25 cellular contexts compared by ENCODE assay signal in the genomic region with DNA sequence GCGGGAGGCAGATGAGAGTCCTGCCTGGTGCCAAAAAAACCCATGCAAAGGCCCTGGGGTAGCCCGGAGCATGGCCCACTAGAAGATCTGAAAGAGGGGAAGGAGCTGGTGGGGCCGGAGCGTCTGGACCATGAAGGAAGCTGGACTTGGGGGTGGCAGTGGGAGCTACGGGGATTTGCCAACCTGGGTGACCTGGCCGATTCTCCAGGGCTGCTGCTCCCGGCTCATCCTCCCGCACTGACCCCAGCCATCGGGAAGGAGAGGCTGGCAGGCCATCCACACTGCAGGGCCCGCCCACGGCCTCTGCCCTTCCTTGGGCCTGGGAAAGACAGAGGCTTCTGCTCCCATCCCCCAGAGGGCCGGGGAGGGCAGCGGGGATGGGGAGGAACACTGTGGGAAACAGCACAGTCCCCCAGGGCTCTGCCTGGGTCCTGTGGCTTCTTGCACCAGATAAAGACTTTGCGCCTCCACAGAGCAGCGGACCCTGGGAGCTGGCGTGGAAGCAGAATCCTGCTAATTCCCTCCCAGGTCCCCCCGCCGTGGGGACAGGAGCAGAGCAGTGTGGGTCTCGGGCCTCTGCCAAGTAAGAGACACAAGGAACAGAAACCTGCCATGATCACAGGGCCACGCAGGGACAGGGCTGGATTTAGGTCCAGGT.
DNase-seq lines count a peak whose midpoint lies in the region; ATAC-seq and TF ChIP-seq lines count a peak whose summit lies in the region.
"Had no signal": no experiment of that assay in that cellular context is flagged by ENCODE, and none has a peak within 500 bp of the region (broad histone marks: within the 10 kb centered on the region; RNA-seq: fewer than 3 reads in every experiment).

No MANE protein-coding gene starts in this region.

- H3K4me1 ChIP-seq in BLaER1 treated with 17β-estradiol and CSF1 and Interleukin-3, amounts not matched to agents 10 nM and 100 nM, result peaks cover 37 to 65% (median 52%) of the 10 kb centered on the region in 10 experiments
- H3K4me1 ChIP-seq in RWPE2 (ENCODE audit: insufficient read depth, poor library complexity, severe bottlenecking) (no peaks in the 10 kb centered on the region), right cardiac atrium (ENCODE audit: control insufficient read depth, insufficient read depth, low read length) (no peaks in the 10 kb centered on the region), PC-3 (ENCODE audit: insufficient read depth, low read length) (peaks cover 3% of the 10 kb centered on the region)
- H3K4me1 ChIP-seq: foreskin keratinocyte, pancreas, testis had no signal

- H3K27me3 Mint-ChIP-seq in activated naive CD4-positive, alpha-beta T cell treated with anti-CD3 and anti-CD28 coated beads for 36 hours (ENCODE audit: low read depth), result no peaks in the 10 kb centered on the region
- H3K27me3 Mint-ChIP-seq: activated CD8-positive, alpha-beta memory T cell treated with anti-CD3 and anti-CD28 coated beads, Interleukin-2, amount 10 ng/mL, durations not matched to agents 7 days and 5 days; activated naive CD8-positive, alpha-beta T cell treated with anti-CD3 and anti-CD28 coated beads for 36 hours had no signal

- POLR2A ChIA-PET in PC-3 (lab: Charles Lee; ENCODE audit: unreplicated experiment), result no interaction called here

- H2AFZ ChIP-seq in PC-3 (ENCODE audit: low read length), result no peak overlapping the region

- peak overlapping the region in 8 of 11 experiments; percentile 7 to 51 (median 27); a peak in 13 of 22 replicates for H3K9ac ChIP-seq in BLaER1 treated with 17β-estradiol and CSF1 and Interleukin-3, amounts not matched to agents 10 nM and 100 nM
- H3K9ac ChIP-seq in PC-3 (ENCODE audit: low read length), result no peak overlapping the region

- H3K27me3 ChIP-seq in BLaER1 treated with 17β-estradiol and CSF1 and Interleukin-3, amounts not matched to agents 10 nM and 100 nM, result 0 out of 22 replicates have a peak, but pooled peaks cover 0 to 5% (median 0%) of the 10 kb centered on the region in 11 experiments
- H3K27me3 ChIP-seq in RWPE2 (ENCODE audit: insufficient read depth, poor library complexity, severe bottlenecking) (no peaks in the 10 kb centered on the region), right cardiac atrium (ENCODE audit: control insufficient read depth, insufficient read depth) (no peaks in the 10 kb centered on the region), PC-3 (ENCODE audit: low read length) (no peaks in the 10 kb centered on the region)
- H3K27me3 ChIP-seq: foreskin keratinocyte, pancreas, testis had no signal

- TF ChIP-seq CTCF in RWPE2 (IDR thresholded peaks at IDR 0.05; ENCODE audit: poor library complexity, severe bottlenecking) (no peak), PC-3 (conservative IDR thresholded peaks at IDR 0.05; ENCODE audit: low read depth, low read length) (no peak)

- 73% methylated on average over 20 of the region's 20 CpGs for whole genome bisulfite sequencing in right cardiac atrium

- no peaks in the 10 kb centered on the region for H3K9me2 ChIP-seq in PC-3 (replicated peaks; ENCODE audit: low read length)

- no peak for ATAC-seq in RWPE2 (ENCODE audit: low read depth)
- peak in 1 of 2 donors; percentile 8 for ATAC-seq in right cardiac atrium
- no peak for ATAC-seq in GM21423 (IDR thresholded peaks at IDR 0.05; ENCODE audit: unreplicated experiment)
- ATAC-seq in PC-3, result no peak
- ATAC-seq in HG02870 (IDR thresholded peaks at IDR 0.05; ENCODE audit: unreplicated experiment), result no peak
- ATAC-seq: activated CD4-positive, alpha-beta T cell treated with anti-CD3 and anti-CD28 coated beads for 36 hours; activated CD8-positive, alpha-beta memory T cell treated with anti-CD3 and anti-CD28 coated beads, Interleukin-2, amount 10 ng/mL, durations not matched to agents 7 days and 5 days; foreskin keratinocyte; stimulated activated effector memory CD8-positive, alpha-beta T cell treated with anti-CD3 and anti-CD28 coated beads, Interleukin-12 subunit alpha, Interleukin-12 subunit beta, amount 100 ng/mL, for 72 hours; T-cell had no signal

- CTCF ChIA-PET in activated naive CD4-positive, alpha-beta T cell treated with anti-CD3 and anti-CD28 coated beads for 36 hours (lab: Charles Lee), result no interaction called here
- CTCF ChIA-PET in PC-3 (lab: Charles Lee), result no interaction called here

- H3F3A ChIP-seq in PC-3 (ENCODE audit: low read length, unreplicated experiment), result no peaks in the 10 kb centered on the region

- no peak overlapping the region for H3K4me3 Mint-ChIP-seq in activated naive CD4-positive, alpha-beta T cell treated with anti-CD3 and anti-CD28 coated beads for 36 hours
- H3K4me3 Mint-ChIP-seq: activated CD4-positive, alpha-beta T cell treated with anti-CD3 and anti-CD28 coated beads for 36 hours; activated CD8-positive, alpha-beta memory T cell treated with anti-CD3 and anti-CD28 coated beads, Interleukin-2, amount 10 ng/mL, durations not matched to agents 7 days and 5 days; activated naive CD8-positive, alpha-beta T cell treated with anti-CD3 and anti-CD28 coated beads for 36 hours; stimulated activated effector memory CD8-positive, alpha-beta T cell treated with anti-CD3 and anti-CD28 coated beads, Interleukin-12 subunit alpha, Interleukin-12 subunit beta, amount 100 ng/mL, for 72 hours; T-cell had no signal

- no peaks in the 10 kb centered on the region for H3K36me3 ChIP-seq in BLaER1 treated with 17β-estradiol and CSF1 and Interleukin-3, amounts not matched to agents 10 nM and 100 nM
- H3K36me3 ChIP-seq in RWPE2 (ENCODE audit: low read depth) (no peaks in the 10 kb centered on the region), PC-3 (ENCODE audit: low read depth, low read length) (no peaks in the 10 kb centered on the region)
- H3K36me3 ChIP-seq: pancreas had no signal

- H3K4me3 ChIP-seq in BLaER1 treated with 17β-estradiol and CSF1 and Interleukin-3, amounts not matched to agents 10 nM and 100 nM, result no peak overlapping the region
- H3K4me3 ChIP-seq in RWPE2 (ENCODE audit: severe bottlenecking), result no peak overlapping the region
- H3K4me3 ChIP-seq in right cardiac atrium (ENCODE audit: low read length), result no peak overlapping the region
- H3K4me3 ChIP-seq in PC-3 (ENCODE audit: low read length), result no peak overlapping the region
- H3K4me3 ChIP-seq: pancreas, testis had no signal

- H3K27ac ChIP-seq in BLaER1 treated with 17β-estradiol and CSF1 and Interleukin-3, amounts not matched to agents 10 nM and 100 nM, result peak overlapping the region in 8 of 11 experiments; percentile 33 to 68 (median 52); a peak in 14 of 22 replicates
- H3K27ac ChIP-seq in RWPE2 (ENCODE audit: poor library complexity, severe bottlenecking) (no peak overlapping the region), right cardiac atrium (ENCODE audit: low read length) (no peak overlapping the region), PC-3 (ENCODE audit: low read length) (no peak overlapping the region)
- H3K27ac ChIP-seq: foreskin keratinocyte, pancreas, testis had no signal

- H3K9me3 Mint-ChIP-seq in activated naive CD4-positive, alpha-beta T cell treated with anti-CD3 and anti-CD28 coated beads for 36 hours, result peaks cover 2% of the 10 kb centered on the region
- H3K9me3 Mint-ChIP-seq: stimulated activated effector memory CD8-positive, alpha-beta T cell treated with anti-CD3 and anti-CD28 coated beads, Interleukin-12 subunit alpha, Interleukin-12 subunit beta, amount 100 ng/mL, for 72 hours; T-cell had no signal

- H4K20me1 ChIP-seq in BLaER1 treated with 17β-estradiol and CSF1 and Interleukin-3, amounts not matched to agents 10 nM and 100 nM, result no peaks in the 10 kb centered on the region
- no peaks in the 10 kb centered on the region for H4K20me1 ChIP-seq in PC-3 (ENCODE audit: low read length)

- intact Hi-C loops in right cardiac atrium (cut with DNase I), result no loop called here
- intact Hi-C loops in activated naive CD4-positive, alpha-beta T cell treated with anti-CD3 and anti-CD28 coated beads for 36 hours (cut with micrococcal nuclease), result no loop called here
- intact Hi-C loops in PC-3 (cut with micrococcal nuclease), result no loop called here

- H3K4me1 Mint-ChIP-seq in activated naive CD4-positive, alpha-beta T cell treated with anti-CD3 and anti-CD28 coated beads for 36 hours (ENCODE audit: low read depth), result no peaks in the 10 kb centered on the region
- H3K4me1 Mint-ChIP-seq: activated CD4-positive, alpha-beta T cell treated with anti-CD3 and anti-CD28 coated beads for 36 hours; activated CD8-positive, alpha-beta memory T cell treated with anti-CD3 and anti-CD28 coated beads, Interleukin-2, amount 10 ng/mL, durations not matched to agents 7 days and 5 days; activated naive CD8-positive, alpha-beta T cell treated with anti-CD3 and anti-CD28 coated beads for 36 hours; T-cell had no signal

- BruUV-seq in PC-3 (replicated peaks; lab: Mats Ljungman, UMichigan), result no TSS peak

- peak; percentile 34 for DNase-seq in RWPE2 (ENCODE audit: low spot score)
- DNase-seq in right cardiac atrium, result peak; percentile 18 to 80 (median 55)
- DNase-seq in retina, result peak; percentile 26
- no peak for DNase-seq in activated naive CD4-positive, alpha-beta T cell treated with anti-CD3 and anti-CD28 coated beads for 36 hours
- no peak for DNase-seq in PC-3
- DNase-seq: activated CD4-positive, alpha-beta T cell treated with anti-CD3 and anti-CD28 coated beads for 36 hours; activated CD8-positive, alpha-beta memory T cell treated with anti-CD3 and anti-CD28 coated beads, Interleukin-2, amount 10 ng/mL, durations not matched to agents 7 days and 5 days; activated naive CD8-positive, alpha-beta T cell treated with anti-CD3 and anti-CD28 coated beads for 36 hours; effector CD4-positive, alpha-beta T cell; erythroblast; foreskin keratinocyte; mammary epithelial cell; NCI-H1048; NCI-H187 treated with DMSO at 0.1 percent for 48 hours; NCI-H2227 treated with DMSO at 0.1 percent for 48 hours; NCI-H748 treated with DMSO at 0.1 percent for 48 hours; SHP77; stimulated activated CD4-positive, alpha-beta T cell treated with anti-CD3 and anti-CD28 coated beads, Interleukin-2, amount 100 ng/mL, for 24 hours; T-cell; testis had no signal

- H3K27ac Mint-ChIP-seq in activated naive CD4-positive, alpha-beta T cell treated with anti-CD3 and anti-CD28 coated beads for 36 hours, result no peak overlapping the region
- H3K27ac Mint-ChIP-seq: activated CD4-positive, alpha-beta T cell treated with anti-CD3 and anti-CD28 coated beads for 36 hours; activated CD8-positive, alpha-beta memory T cell treated with anti-CD3 and anti-CD28 coated beads, Interleukin-2, amount 10 ng/mL, durations not matched to agents 7 days and 5 days; activated naive CD8-positive, alpha-beta T cell treated with anti-CD3 and anti-CD28 coated beads for 36 hours; stimulated activated effector memory CD8-positive, alpha-beta T cell treated with anti-CD3 and anti-CD28 coated beads, Interleukin-12 subunit alpha, Interleukin-12 subunit beta, amount 100 ng/mL, for 72 hours; T-cell had no signal

- no peaks in the 10 kb centered on the region for H3K36me3 Mint-ChIP-seq in activated naive CD4-positive, alpha-beta T cell treated with anti-CD3 and anti-CD28 coated beads for 36 hours (ENCODE audit: low read depth)
- H3K36me3 Mint-ChIP-seq: activated CD8-positive, alpha-beta memory T cell treated with anti-CD3 and anti-CD28 coated beads, Interleukin-2, amount 10 ng/mL, durations not matched to agents 7 days and 5 days; activated naive CD8-positive, alpha-beta T cell treated with anti-CD3 and anti-CD28 coated beads for 36 hours; stimulated activated effector memory CD8-positive, alpha-beta T cell treated with anti-CD3 and anti-CD28 coated beads, Interleukin-12 subunit alpha, Interleukin-12 subunit beta, amount 100 ng/mL, for 72 hours; T-cell had no signal

- H3K4me2 ChIP-seq in BLaER1 treated with 17β-estradiol and CSF1 and Interleukin-3, amounts not matched to agents 10 nM and 100 nM, result peak overlapping the region; percentile 56 to 90 (median 70)
- H3K4me2 ChIP-seq in PC-3 (ENCODE audit: low read length), result no peak overlapping the region

- peaks cover 0 to 5% (median 2%) of the 10 kb centered on the region in 11 experiments; a peak in 4 of 22 replicates for H3K9me3 ChIP-seq in BLaER1 treated with 17β-estradiol and CSF1 and Interleukin-3, amounts not matched to agents 10 nM and 100 nM (replicated peaks in 1 of 11)
- H3K9me3 ChIP-seq in RWPE2 (ENCODE audit: severe bottlenecking), result no peaks in the 10 kb centered on the region
- H3K9me3 ChIP-seq in right cardiac atrium (ENCODE audit: control insufficient read depth, low read length), result no peaks in the 10 kb centered on the region
- no peaks in the 10 kb centered on the region for H3K9me3 ChIP-seq in PC-3 (ENCODE audit: low read length)
- H3K9me3 ChIP-seq: pancreas, testis had no signal

- H3K79me2 ChIP-seq in PC-3 (ENCODE audit: low read length), result no peaks in the 10 kb centered on the region

Comparison
In these comparisons a context has a peak if more than half of its experiments do, and no peak if none do; other contexts are left out.
1. H3K27ac ChIP-seq: peak in BLaER1 treated with 17β-estradiol and CSF1 and Interleukin-3, amounts not matched to agents 10 nM and 100 nM (8 of 11); none in RWPE2 (single experiment), right cardiac atrium (single experiment) and PC-3 (single experiment).
2. DNase-seq: peak in RWPE2 (single experiment), right cardiac atrium (3 of 3) and retina (single experiment); none in activated naive CD4-positive, alpha-beta T cell treated with anti-CD3 and anti-CD28 coated beads for 36 hours (single experiment) and PC-3 (single experiment).